In the genomic region with DNA sequence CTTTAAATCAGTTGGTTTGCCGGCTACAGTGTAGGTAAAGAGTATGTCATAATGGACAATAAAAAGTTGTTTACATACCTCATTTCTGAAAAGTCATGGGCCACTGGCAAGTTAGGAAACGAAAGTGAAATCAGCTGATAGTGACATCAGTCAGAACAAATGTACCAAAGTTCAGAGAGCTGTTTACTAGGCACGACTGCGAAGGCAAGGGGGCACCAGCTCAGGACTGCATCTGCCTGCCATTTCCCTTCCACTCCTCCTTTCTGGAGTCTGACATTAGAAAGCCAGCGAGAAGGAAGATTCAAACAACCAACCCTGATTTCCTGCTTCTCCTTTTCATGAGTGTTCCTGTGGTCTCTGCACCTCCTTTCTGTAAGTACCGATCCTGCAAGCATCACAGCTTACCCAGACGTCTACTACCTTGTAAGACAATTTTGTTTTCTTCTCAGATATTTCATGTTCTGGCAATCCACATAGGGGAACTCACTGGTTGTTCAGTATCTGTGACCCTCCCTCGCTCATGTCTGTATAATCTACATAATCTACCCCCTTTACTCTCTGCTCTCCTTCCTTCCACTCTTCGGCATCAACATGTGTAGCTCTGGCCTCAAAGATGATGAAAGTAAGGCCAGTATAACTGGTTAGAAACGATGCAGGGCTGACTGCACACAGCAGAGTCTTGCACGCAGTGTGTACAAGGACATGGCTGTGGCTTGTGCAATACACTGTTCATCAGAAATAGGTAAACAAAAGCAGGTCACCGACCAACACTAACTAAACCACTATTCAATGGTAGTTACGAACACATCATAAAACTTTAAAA, we compare ENCODE assay signal across 1 cellular context.
A peak's percentile ranks its signal among the peaks of the same experiment; 100 is the strongest.
TF ChIP-seq lines count a peak whose summit lies in the region.

A gene (plus strand): TSS at position 174 of the 823 bp plus-strand sequence. CDS start 16,370 bp downstream, outside the sequence.

TF ChIP-seq in K562, 482 proteins besides CTCF, POLR2A, EP300 and RAD21 (continued from another document and continues in another):
- TF ChIP-seq, protein P1, sequence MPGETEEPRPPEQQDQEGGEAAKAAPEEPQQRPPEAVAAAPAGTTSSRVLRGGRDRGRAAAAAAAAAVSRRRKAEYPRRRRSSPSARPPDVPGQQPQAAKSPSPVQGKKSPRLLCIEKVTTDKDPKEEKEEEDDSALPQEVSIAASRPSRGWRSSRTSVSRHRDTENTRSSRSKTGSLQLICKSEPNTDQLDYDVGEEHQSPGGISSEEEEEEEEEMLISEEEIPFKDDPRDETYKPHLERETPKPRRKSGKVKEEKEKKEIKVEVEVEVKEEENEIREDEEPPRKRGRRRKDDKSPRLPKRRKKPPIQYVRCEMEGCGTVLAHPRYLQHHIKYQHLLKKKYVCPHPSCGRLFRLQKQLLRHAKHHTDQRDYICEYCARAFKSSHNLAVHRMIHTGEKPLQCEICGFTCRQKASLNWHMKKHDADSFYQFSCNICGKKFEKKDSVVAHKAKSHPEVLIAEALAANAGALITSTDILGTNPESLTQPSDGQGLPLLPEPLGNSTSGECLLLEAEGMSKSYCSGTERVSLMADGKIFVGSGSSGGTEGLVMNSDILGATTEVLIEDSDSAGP (CRISPR knock-in tag; IDR thresholded peaks at IDR 0.05) = no peak
- TF ChIP-seq CBFA2T3 (IDR thresholded peaks at IDR 0.05) = no peak
- TF ChIP-seq, protein P2, sequence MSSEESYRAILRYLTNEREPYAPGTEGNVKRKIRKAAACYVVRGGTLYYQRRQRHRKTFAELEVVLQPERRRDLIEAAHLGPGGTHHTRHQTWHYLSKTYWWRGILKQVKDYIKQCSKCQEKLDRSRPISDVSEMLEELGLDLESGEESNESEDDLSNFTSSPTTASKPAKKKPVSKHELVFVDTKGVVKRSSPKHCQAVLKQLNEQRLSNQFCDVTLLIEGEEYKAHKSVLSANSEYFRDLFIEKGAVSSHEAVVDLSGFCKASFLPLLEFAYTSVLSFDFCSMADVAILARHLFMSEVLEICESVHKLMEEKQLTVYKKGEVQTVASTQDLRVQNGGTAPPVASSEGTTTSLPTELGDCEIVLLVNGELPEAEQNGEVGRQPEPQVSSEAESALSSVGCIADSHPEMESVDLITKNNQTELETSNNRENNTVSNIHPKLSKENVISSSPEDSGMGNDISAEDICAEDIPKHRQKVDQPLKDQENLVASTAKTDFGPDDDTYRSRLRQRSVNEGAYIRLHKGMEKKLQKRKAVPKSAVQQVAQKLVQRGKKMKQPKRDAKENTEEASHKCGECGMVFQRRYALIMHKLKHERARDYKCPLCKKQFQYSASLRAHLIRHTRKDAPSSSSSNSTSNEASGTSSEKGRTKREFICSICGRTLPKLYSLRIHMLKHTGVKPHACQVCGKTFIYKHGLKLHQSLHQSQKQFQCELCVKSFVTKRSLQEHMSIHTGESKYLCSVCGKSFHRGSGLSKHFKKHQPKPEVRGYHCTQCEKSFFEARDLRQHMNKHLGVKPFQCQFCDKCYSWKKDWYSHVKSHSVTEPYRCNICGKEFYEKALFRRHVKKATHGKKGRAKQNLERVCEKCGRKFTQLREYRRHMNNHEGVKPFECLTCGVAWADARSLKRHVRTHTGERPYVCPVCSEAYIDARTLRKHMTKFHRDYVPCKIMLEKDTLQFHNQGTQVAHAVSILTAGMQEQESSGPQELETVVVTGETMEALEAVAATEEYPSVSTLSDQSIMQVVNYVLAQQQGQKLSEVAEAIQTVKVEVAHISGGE (CRISPR knock-in tag; IDR thresholded peaks at IDR 0.05) = no peak
- peak in 1 of 2 experiments; percentile 71; a peak in 1 of 4 replicates for TF ChIP-seq TEAD1 (CRISPR knock-in tag; IDR thresholded peaks at IDR 0.05)
- TF ChIP-seq IRF2 (CRISPR knock-in tag; IDR thresholded peaks at IDR 0.05) = peak; percentile 97
- TF ChIP-seq, protein P3, sequence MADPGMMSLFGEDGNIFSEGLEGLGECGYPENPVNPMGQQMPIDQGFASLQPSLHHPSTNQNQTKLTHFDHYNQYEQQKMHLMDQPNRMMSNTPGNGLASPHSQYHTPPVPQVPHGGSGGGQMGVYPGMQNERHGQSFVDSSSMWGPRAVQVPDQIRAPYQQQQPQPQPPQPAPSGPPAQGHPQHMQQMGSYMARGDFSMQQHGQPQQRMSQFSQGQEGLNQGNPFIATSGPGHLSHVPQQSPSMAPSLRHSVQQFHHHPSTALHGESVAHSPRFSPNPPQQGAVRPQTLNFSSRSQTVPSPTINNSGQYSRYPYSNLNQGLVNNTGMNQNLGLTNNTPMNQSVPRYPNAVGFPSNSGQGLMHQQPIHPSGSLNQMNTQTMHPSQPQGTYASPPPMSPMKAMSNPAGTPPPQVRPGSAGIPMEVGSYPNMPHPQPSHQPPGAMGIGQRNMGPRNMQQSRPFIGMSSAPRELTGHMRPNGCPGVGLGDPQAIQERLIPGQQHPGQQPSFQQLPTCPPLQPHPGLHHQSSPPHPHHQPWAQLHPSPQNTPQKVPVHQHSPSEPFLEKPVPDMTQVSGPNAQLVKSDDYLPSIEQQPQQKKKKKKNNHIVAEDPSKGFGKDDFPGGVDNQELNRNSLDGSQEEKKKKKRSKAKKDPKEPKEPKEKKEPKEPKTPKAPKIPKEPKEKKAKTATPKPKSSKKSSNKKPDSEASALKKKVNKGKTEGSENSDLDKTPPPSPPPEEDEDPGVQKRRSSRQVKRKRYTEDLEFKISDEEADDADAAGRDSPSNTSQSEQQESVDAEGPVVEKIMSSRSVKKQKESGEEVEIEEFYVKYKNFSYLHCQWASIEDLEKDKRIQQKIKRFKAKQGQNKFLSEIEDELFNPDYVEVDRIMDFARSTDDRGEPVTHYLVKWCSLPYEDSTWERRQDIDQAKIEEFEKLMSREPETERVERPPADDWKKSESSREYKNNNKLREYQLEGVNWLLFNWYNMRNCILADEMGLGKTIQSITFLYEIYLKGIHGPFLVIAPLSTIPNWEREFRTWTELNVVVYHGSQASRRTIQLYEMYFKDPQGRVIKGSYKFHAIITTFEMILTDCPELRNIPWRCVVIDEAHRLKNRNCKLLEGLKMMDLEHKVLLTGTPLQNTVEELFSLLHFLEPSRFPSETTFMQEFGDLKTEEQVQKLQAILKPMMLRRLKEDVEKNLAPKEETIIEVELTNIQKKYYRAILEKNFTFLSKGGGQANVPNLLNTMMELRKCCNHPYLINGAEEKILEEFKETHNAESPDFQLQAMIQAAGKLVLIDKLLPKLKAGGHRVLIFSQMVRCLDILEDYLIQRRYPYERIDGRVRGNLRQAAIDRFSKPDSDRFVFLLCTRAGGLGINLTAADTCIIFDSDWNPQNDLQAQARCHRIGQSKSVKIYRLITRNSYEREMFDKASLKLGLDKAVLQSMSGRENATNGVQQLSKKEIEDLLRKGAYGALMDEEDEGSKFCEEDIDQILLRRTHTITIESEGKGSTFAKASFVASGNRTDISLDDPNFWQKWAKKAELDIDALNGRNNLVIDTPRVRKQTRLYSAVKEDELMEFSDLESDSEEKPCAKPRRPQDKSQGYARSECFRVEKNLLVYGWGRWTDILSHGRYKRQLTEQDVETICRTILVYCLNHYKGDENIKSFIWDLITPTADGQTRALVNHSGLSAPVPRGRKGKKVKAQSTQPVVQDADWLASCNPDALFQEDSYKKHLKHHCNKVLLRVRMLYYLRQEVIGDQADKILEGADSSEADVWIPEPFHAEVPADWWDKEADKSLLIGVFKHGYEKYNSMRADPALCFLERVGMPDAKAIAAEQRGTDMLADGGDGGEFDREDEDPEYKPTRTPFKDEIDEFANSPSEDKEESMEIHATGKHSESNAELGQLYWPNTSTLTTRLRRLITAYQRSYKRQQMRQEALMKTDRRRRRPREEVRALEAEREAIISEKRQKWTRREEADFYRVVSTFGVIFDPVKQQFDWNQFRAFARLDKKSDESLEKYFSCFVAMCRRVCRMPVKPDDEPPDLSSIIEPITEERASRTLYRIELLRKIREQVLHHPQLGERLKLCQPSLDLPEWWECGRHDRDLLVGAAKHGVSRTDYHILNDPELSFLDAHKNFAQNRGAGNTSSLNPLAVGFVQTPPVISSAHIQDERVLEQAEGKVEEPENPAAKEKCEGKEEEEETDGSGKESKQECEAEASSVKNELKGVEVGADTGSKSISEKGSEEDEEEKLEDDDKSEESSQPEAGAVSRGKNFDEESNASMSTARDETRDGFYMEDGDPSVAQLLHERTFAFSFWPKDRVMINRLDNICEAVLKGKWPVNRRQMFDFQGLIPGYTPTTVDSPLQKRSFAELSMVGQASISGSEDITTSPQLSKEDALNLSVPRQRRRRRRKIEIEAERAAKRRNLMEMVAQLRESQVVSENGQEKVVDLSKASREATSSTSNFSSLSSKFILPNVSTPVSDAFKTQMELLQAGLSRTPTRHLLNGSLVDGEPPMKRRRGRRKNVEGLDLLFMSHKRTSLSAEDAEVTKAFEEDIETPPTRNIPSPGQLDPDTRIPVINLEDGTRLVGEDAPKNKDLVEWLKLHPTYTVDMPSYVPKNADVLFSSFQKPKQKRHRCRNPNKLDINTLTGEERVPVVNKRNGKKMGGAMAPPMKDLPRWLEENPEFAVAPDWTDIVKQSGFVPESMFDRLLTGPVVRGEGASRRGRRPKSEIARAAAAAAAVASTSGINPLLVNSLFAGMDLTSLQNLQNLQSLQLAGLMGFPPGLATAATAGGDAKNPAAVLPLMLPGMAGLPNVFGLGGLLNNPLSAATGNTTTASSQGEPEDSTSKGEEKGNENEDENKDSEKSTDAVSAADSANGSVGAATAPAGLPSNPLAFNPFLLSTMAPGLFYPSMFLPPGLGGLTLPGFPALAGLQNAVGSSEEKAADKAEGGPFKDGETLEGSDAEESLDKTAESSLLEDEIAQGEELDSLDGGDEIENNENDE (IDR thresholded peaks at IDR 0.05; ENCODE audit: low read depth, low read length) = no peak
- no peak for TF ChIP-seq ESRRB (CRISPR knock-in tag; IDR thresholded peaks at IDR 0.05; ENCODE audit: borderline replicate concordance)
- no peak for TF ChIP-seq SREBF2 (CRISPR knock-in tag; IDR thresholded peaks at IDR 0.05)
- TF ChIP-seq, protein P4, sequence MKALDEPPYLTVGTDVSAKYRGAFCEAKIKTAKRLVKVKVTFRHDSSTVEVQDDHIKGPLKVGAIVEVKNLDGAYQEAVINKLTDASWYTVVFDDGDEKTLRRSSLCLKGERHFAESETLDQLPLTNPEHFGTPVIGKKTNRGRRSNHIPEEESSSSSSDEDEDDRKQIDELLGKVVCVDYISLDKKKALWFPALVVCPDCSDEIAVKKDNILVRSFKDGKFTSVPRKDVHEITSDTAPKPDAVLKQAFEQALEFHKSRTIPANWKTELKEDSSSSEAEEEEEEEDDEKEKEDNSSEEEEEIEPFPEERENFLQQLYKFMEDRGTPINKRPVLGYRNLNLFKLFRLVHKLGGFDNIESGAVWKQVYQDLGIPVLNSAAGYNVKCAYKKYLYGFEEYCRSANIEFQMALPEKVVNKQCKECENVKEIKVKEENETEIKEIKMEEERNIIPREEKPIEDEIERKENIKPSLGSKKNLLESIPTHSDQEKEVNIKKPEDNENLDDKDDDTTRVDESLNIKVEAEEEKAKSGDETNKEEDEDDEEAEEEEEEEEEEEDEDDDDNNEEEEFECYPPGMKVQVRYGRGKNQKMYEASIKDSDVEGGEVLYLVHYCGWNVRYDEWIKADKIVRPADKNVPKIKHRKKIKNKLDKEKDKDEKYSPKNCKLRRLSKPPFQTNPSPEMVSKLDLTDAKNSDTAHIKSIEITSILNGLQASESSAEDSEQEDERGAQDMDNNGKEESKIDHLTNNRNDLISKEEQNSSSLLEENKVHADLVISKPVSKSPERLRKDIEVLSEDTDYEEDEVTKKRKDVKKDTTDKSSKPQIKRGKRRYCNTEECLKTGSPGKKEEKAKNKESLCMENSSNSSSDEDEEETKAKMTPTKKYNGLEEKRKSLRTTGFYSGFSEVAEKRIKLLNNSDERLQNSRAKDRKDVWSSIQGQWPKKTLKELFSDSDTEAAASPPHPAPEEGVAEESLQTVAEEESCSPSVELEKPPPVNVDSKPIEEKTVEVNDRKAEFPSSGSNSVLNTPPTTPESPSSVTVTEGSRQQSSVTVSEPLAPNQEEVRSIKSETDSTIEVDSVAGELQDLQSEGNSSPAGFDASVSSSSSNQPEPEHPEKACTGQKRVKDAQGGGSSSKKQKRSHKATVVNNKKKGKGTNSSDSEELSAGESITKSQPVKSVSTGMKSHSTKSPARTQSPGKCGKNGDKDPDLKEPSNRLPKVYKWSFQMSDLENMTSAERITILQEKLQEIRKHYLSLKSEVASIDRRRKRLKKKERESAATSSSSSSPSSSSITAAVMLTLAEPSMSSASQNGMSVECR (CRISPR knock-in tag; IDR thresholded peaks at IDR 0.05) = no peak
- no peak for TF ChIP-seq ZNF785 (CRISPR knock-in tag; IDR thresholded peaks at IDR 0.05)
- peak; percentile 16; the same call in 1 of the 2 replicates for TF ChIP-seq MTA1 (IDR thresholded peaks at IDR 0.05; ENCODE audit: borderline replicate concordance)
- 0 out of 2 replicates have a peak, but pooled peaks have one; percentile 7 for TF ChIP-seq MAFF (IDR thresholded peaks at IDR 0.05; ENCODE audit: low read length)
- TF ChIP-seq TGIF2 (CRISPR knock-in tag; IDR thresholded peaks at IDR 0.05) = no peak
- no peak for TF ChIP-seq ZBTB1 (CRISPR knock-in tag; IDR thresholded peaks at IDR 0.05; ENCODE audit: borderline replicate concordance, low read depth)
- TF ChIP-seq, protein P5, sequence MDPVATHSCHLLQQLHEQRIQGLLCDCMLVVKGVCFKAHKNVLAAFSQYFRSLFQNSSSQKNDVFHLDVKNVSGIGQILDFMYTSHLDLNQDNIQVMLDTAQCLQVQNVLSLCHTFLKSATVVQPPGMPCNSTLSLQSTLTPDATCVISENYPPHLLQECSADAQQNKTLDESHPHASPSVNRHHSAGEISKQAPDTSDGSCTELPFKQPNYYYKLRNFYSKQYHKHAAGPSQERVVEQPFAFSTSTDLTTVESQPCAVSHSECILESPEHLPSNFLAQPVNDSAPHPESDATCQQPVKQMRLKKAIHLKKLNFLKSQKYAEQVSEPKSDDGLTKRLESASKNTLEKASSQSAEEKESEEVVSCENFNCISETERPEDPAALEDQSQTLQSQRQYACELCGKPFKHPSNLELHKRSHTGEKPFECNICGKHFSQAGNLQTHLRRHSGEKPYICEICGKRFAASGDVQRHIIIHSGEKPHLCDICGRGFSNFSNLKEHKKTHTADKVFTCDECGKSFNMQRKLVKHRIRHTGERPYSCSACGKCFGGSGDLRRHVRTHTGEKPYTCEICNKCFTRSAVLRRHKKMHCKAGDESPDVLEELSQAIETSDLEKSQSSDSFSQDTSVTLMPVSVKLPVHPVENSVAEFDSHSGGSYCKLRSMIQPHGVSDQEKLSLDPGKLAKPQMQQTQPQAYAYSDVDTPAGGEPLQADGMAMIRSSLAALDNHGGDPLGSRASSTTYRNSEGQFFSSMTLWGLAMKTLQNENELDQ (CRISPR knock-in tag; IDR thresholded peaks at IDR 0.05; ENCODE audit: borderline replicate concordance) = no peak
- no peak for TF ChIP-seq SP1 (CRISPR knock-in tag; IDR thresholded peaks at IDR 0.05)
- no peak for TF ChIP-seq SMAD3 (CRISPR knock-in tag; conservative IDR thresholded peaks at IDR 0.05)
- TF ChIP-seq ILK (tag; IDR thresholded peaks at IDR 0.05; ENCODE audit: borderline replicate concordance, low read depth) = no peak
- TF ChIP-seq CHD1 (IDR thresholded peaks at IDR 0.05; ENCODE audit: low read length) = no peak
- TF ChIP-seq BCOR (IDR thresholded peaks at IDR 0.05) = no peak
